Comparison of ENCODE assay signal across 22 cellular contexts in the genomic region with DNA sequence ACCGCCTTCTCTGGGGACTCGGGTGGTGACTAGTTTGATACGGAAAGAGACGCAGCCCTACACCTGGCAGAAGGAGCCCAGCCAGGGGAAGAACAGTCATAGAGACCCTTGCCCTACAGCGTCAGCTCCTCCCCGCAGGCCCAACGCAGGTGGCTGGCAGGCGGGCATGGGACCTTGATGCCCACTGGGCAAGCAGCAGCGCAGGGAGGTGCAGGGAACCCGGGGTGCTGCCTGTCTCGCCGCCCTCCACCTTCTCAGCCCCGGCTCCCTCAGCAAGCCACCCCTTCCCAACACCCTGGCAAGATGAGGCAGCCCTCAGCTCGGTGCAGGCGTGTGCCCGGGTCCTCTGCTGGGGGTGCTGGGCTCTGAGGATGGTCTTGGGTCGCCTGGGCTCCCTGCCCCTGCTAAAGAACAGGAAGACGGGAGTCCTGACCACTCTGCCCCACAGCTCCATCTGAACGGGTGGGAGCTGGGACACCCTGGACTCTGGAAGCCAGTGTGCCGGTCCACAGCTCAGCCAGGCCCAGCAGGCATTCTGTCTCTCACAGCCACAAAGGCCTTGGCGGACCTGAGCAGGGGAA. TPM values are rescaled to one million over a fixed set of nuclear protein-coding genes. Genes with fewer than 3 reads are reported as not detected.
A peak's percentile ranks its signal among the peaks of the same experiment; 100 is the strongest.
DNase-seq lines count a peak whose midpoint lies in the region; ATAC-seq, FAIRE-seq and TF ChIP-seq lines count a peak whose summit lies in the region.
"Had no signal": no experiment of that assay in that cellular context is flagged by ENCODE, and none has a peak within 500 bp of the region (broad histone marks: within the 10 kb centered on the region; RNA-seq: fewer than 3 reads in every experiment).

No MANE protein-coding gene starts in this region.

- no TSS peak for BruUV-seq in HepG2 (replicated peaks; lab: Mats Ljungman, UMichigan)

- H2BK120ac ChIP-seq in trophoblast cell (ENCODE audit: insufficient read depth, low read length, poor library complexity), result no peak overlapping the region

- peaks cover 44% of the 10 kb centered on the region for H4K20me1 ChIP-seq in HepG2 (ENCODE audit: insufficient read depth, low read length)

- H3K9me3 ChIP-seq in right cardiac atrium (ENCODE audit: control insufficient read depth, low read length), result no peaks in the 10 kb centered on the region
- no peaks in the 10 kb centered on the region for H3K9me3 ChIP-seq in HepG2 (ENCODE audit: low read length)
- no peaks in the 10 kb centered on the region for H3K9me3 ChIP-seq in trophoblast cell (ENCODE audit: insufficient read depth, low read depth, low read length)
- H3K9me3 ChIP-seq: SJCRH30 had no signal

- H3K9ac ChIP-seq in HepG2 (ENCODE audit: insufficient read depth, low read depth, low read length) (no peak overlapping the region), trophoblast cell (ENCODE audit: low read length) (no peak overlapping the region)
- H3K9ac ChIP-seq: GM23248 had no signal

- no peak overlapping the region for H4K12ac ChIP-seq in trophoblast cell (ENCODE audit: low read depth, low read length)

- DNase-seq in right cardiac atrium, result no peak
- DNase-seq in left ventricle myocardium superior, result no peak
- DNase-seq in HepG2 (ENCODE audit: low spot score), result no peak
- no peak for DNase-seq in trophoblast cell
- DNase-seq in RCC 7860 (ENCODE audit: low spot score), result no peak
- DNase-seq in activated CD4-positive, alpha-beta T cell treated with anti-CD3 and anti-CD28 coated beads for 4 hours, result no peak
- DNase-seq in dedifferentiated amniotic fluid mesenchymal stem cell (ENCODE audit: extremely low spot score), result no peak
- DNase-seq: 8988T, GDM1, GM23248, KG1, MV-4-11, NCI-H1417, NCI-H187, NCI-H2227 treated with DMSO at 0.1 percent for 48 hours, NCI-H524, NCI-H82, RPMI8226, SJCRH30 had no signal

- H2AFZ ChIP-seq in HepG2 (ENCODE audit: low read length) (no peak overlapping the region), trophoblast cell (ENCODE audit: insufficient read depth, low read length, poor library complexity) (no peak overlapping the region)
- H2AFZ ChIP-seq: GM23248 had no signal

- ATAC-seq in right cardiac atrium, result peak; percentile 22 to 42
- no peak for ATAC-seq in left ventricle myocardium superior
- peak; percentile 33 for ATAC-seq in HepG2
- no peak for ATAC-seq in HG02884 (IDR thresholded peaks at IDR 0.05; ENCODE audit: unreplicated experiment)

- H3K36me3 ChIP-seq in HepG2 (replicated peaks in 1 of 2; ENCODE audit: control insufficient read depth in 1 of 2, insufficient read depth in 2 of 2, low read length in 2 of 2) (peaks cover 10 to 26% of the 10 kb centered on the region in 2 experiments; a peak in 4 of 5 replicates), trophoblast cell (ENCODE audit: control insufficient read depth in 1 of 2, insufficient read depth in 2 of 2, low read length in 2 of 2) (peaks cover 35 to 38% of the 10 kb centered on the region in 2 experiments)

- no peaks in the 10 kb centered on the region for H3K79me1 ChIP-seq in trophoblast cell (ENCODE audit: low read length)

- intact Hi-C loops in right cardiac atrium (cut with DNase I), result no loop called here
- intact Hi-C loops in left ventricle myocardium superior (cut with micrococcal nuclease), result no loop called here
- intact Hi-C loops in HepG2 (cut with micrococcal nuclease; ENCODE audit: unreplicated experiment), result no loop called here

- WGBS in right cardiac atrium, result 92% methylated on average over 21 of the region's 21 CpGs
- WGBS in HepG2 (ENCODE audit: low lambda C conversion rate), result 90% methylated on average over 15 of the region's 21 CpGs
- WGBS in trophoblast cell (ENCODE audit: extremely low coverage, insufficient coverage, insufficient read length), result no CpG with 5 or more reads among the region's 21 CpGs

- no peak for FAIRE-seq in HepG2 (lab: Jason Lieb, UNC)
- no peak for FAIRE-seq in RCC 7860 (lab: Jason Lieb, UNC)
- FAIRE-seq: GM19239 had no signal

- H3K18ac ChIP-seq in trophoblast cell (ENCODE audit: low read length), result peak overlapping the region; percentile 14

- no peak for TF ChIP-seq EP300 in HepG2 (IDR thresholded peaks at IDR 0.05; ENCODE audit: low read depth in 2 of 2, low read length in 2 of 2)
- no peak for TF ChIP-seq EP300 in HepG2 (CRISPR knock-in tag; IDR thresholded peaks at IDR 0.05; ENCODE audit: borderline replicate concordance)

- no peak overlapping the region for H4K91ac ChIP-seq in trophoblast cell (ENCODE audit: low read depth, low read length)

- TF ChIP-seq POLR2A in HepG2 (IDR thresholded peaks at IDR 0.05; ENCODE audit: insufficient read depth in 1 of 2, low read depth in 2 of 2, low read length in 2 of 2), result no peak

- H3K23ac ChIP-seq in trophoblast cell (ENCODE audit: low read length), result no peak overlapping the region

- H3K79me2 ChIP-seq in HepG2 (ENCODE audit: insufficient read depth, low read length) (peaks cover 56% of the 10 kb centered on the region), trophoblast cell (ENCODE audit: control insufficient read depth, insufficient read depth, low read length, poor library complexity) (peaks cover 13% of the 10 kb centered on the region)

- H3K27ac ChIP-seq in right cardiac atrium (ENCODE audit: low read length), result no peak overlapping the region
- no peak overlapping the region for H3K27ac ChIP-seq in HepG2 (ENCODE audit: extremely low read length, insufficient read depth, low read length)
- no peak overlapping the region for H3K27ac ChIP-seq in trophoblast cell (ENCODE audit: low read depth, low read length)
- H3K27ac ChIP-seq: GM23248, SJCRH30 had no signal

- no peak for TF ChIP-seq CTCF in HepG2 (CRISPR knock-in tag; IDR thresholded peaks at IDR 0.05)

- H3K14ac ChIP-seq in trophoblast cell (ENCODE audit: low read length), result no peak overlapping the region

- H3K4me3 ChIP-seq in right cardiac atrium (ENCODE audit: low read length) (no peak overlapping the region), HepG2 (replicated peaks in 1 of 3; ENCODE audit: insufficient read depth in 1 of 3, low read depth in 2 of 3, low read length in 3 of 3) (no peak overlapping the region), trophoblast cell (ENCODE audit: low read depth, low read length) (no peak overlapping the region)
- H3K4me3 ChIP-seq: GM23248, SJCRH30 had no signal

- no peak overlapping the region for H4K8ac ChIP-seq in trophoblast cell (ENCODE audit: low read depth, low read length)

- H3K4me2 ChIP-seq in HepG2 (ENCODE audit: low read depth, low read length), result no peak overlapping the region
- H3K4me2 ChIP-seq in trophoblast cell (ENCODE audit: low read length), result no peak overlapping the region

- H2BK5ac ChIP-seq in trophoblast cell (ENCODE audit: low read depth, low read length, poor library complexity), result no peak overlapping the region

- no peak for TF ChIP-seq RAD21 in HepG2 (CRISPR knock-in tag; IDR thresholded peaks at IDR 0.05)

- no peaks in the 10 kb centered on the region for H3K4me1 ChIP-seq in right cardiac atrium (ENCODE audit: control insufficient read depth, insufficient read depth, low read length)
- peaks cover 38% of the 10 kb centered on the region for H3K4me1 ChIP-seq in HepG2 (ENCODE audit: insufficient read depth, low read length)
- H3K4me1 ChIP-seq in trophoblast cell (ENCODE audit: control insufficient read depth in 1 of 2, insufficient read depth in 2 of 2, low read length in 2 of 2), result peaks cover 3 to 8% of the 10 kb centered on the region in 2 experiments
- H3K4me1 ChIP-seq: SJCRH30 had no signal

- CTCF ChIA-PET in HepG2 (lab: Yijun Ruan, JAX; ENCODE audit: low intra/inter-chr PET ratio, low total read pairs), result no interaction called here

- no peaks in the 10 kb centered on the region for H3K27me3 ChIP-seq in right cardiac atrium (ENCODE audit: control insufficient read depth, insufficient read depth)
- no peaks in the 10 kb centered on the region for H3K27me3 ChIP-seq in HepG2 (ENCODE audit: control insufficient read depth in 1 of 2, insufficient read depth in 2 of 2, low read length in 2 of 2)
- H3K27me3 ChIP-seq in trophoblast cell (ENCODE audit: insufficient read depth, low read length), result no peaks in the 10 kb centered on the region
- H3K27me3 ChIP-seq: SJCRH30 had no signal

- H3K4ac ChIP-seq in trophoblast cell (ENCODE audit: low read depth, low read length), result peak overlapping the region; percentile 5

- H2BK12ac ChIP-seq in trophoblast cell (ENCODE audit: low read length), result no peak overlapping the region

- in situ Hi-C loops in HepG2 (cut with HindIII; ENCODE audit: extremely low pct_ligation_motif_present, low pct_unique_long_range_greater_than_20kb), result no loop called here

- no peak overlapping the region for H2AK5ac ChIP-seq in trophoblast cell (ENCODE audit: low read length)

- POLR2A ChIA-PET in HepG2 (lab: Yijun Ruan, JAX), result no interaction called here

RNA-seq across cellular contexts. Expression of a gene that starts 9.0 kb away (rescaled TPM):
- total RNA-seq in right cardiac atrium (10 to 100 TPM; 14.7 to 23.1 (median 18.9) TPM), left ventricle myocardium superior (20.0 TPM), HepG2 (2016; rRNA removed; fragmentation: Illumina TruSeq; extraction: Trizol) (7.9 and 9.6 TPM in 2 replicates)
- polyA plus RNA-seq in right cardiac atrium (15.1 TPM), HepG2 (2011; rRNA removed) (22.9 and 25.7 TPM in 2 replicates)
- 11.9 and 12.6 TPM in 2 replicates for total RNA-seq in HepG2 (2016; cell fraction: cytosol; rRNA removed; fragmentation: Illumina TruSeq; extraction: Trizol; ENCODE audit: low read depth)
- total RNA-seq in HepG2 (2016; cell fraction: insoluble cytoplasmic fraction; rRNA removed; fragmentation: Illumina TruSeq; extraction: Trizol), result 10.4 and 13.2 TPM in 2 replicates
- total RNA-seq in HepG2 (2016; cell fraction: membrane; rRNA removed; fragmentation: Illumina TruSeq; extraction: Trizol), result 8.0 and 11.3 TPM in 2 replicates
- 8.0 and 17.5 TPM in 2 replicates for total RNA-seq in HepG2 (2016; cell fraction: nucleus; rRNA removed; fragmentation: Illumina TruSeq; extraction: Trizol)
- polyA plus RNA-seq in HepG2 (2011; cell fraction: cytosol; rRNA removed), result 8.3 and 13.6 TPM in 2 replicates
- 54.0 and 67.5 TPM in 2 replicates for polyA plus RNA-seq in HepG2 (2011; cell fraction: nucleus; rRNA removed)
- polyA plus RNA-seq in HepG2 (2012), result 21.3 and 21.5 TPM in 2 replicates
- 1.2 and 1.7 TPM in 2 replicates for polyA plus RNA-seq in HepG2 (2016; cell fraction: cytosol; fragmentation: Illumina TruSeq; extraction: Trizol; ENCODE audit: low read depth)
- 9.7 and 15.4 TPM in 2 replicates for polyA plus RNA-seq in HepG2 (2016; cell fraction: insoluble cytoplasmic fraction; fragmentation: Illumina TruSeq; extraction: Trizol; ENCODE audit: low read depth)
- 4.1 and 4.8 TPM in 2 replicates for polyA plus RNA-seq in HepG2 (2016; cell fraction: membrane; fragmentation: Illumina TruSeq; extraction: Trizol; ENCODE audit: low read depth)
- 29.5 and 34.6 TPM in 2 replicates for polyA plus RNA-seq in HepG2 (2016; cell fraction: nucleus; fragmentation: Illumina TruSeq; extraction: Trizol; ENCODE audit: insufficient read depth, low read depth)
- polyA minus RNA-seq in HepG2 (2011; rRNA and poly(A)+ RNA removed; ENCODE audit: low replicate concordance), result 39.4 and 61.2 TPM in 2 replicates
- 16.5 and 19.2 TPM in 2 replicates for polyA minus RNA-seq in HepG2 (2011; cell fraction: cytosol; rRNA and poly(A)+ RNA removed)
- 37.2 and 38.9 TPM in 2 replicates for polyA minus RNA-seq in HepG2 (2011; cell fraction: nucleus; rRNA and poly(A)+ RNA removed)
- polyA plus RNA-seq in trophoblast cell (2013), result 38.2 and 39.1 TPM in 2 replicates

RNA-seq across cellular contexts. Expression of a gene that starts 44.4 kb away (rescaled TPM):
- total RNA-seq in right cardiac atrium (under 1 TPM; 0.26 to 0.89 (median 0.54) TPM), left ventricle myocardium superior (0.27 TPM), HepG2 (2016; rRNA removed; fragmentation: Illumina TruSeq; extraction: Trizol) (not detected in 2 replicates)
- polyA plus RNA-seq in right cardiac atrium (0.48 TPM), HepG2 (2011; rRNA removed) (not detected in 2 replicates)
- total RNA-seq in HepG2 (2016; cell fraction: cytosol; rRNA removed; fragmentation: Illumina TruSeq; extraction: Trizol; ENCODE audit: low read depth), result not detected in 2 replicates
- not detected in 2 replicates for total RNA-seq in HepG2 (2016; cell fraction: insoluble cytoplasmic fraction; rRNA removed; fragmentation: Illumina TruSeq; extraction: Trizol)
- not detected in 2 replicates for total RNA-seq in HepG2 (2016; cell fraction: membrane; rRNA removed; fragmentation: Illumina TruSeq; extraction: Trizol)
- total RNA-seq in HepG2 (2016; cell fraction: nucleus; rRNA removed; fragmentation: Illumina TruSeq; extraction: Trizol), result not detected in 2 replicates
- 0.07 TPM in 1 of 2 replicates, not detected in the other for polyA plus RNA-seq in HepG2 (2011; cell fraction: cytosol; rRNA removed)
- 0.19 and 0.31 TPM in 2 replicates for polyA plus RNA-seq in HepG2 (2011; cell fraction: nucleus; rRNA removed)
- polyA plus RNA-seq in HepG2 (2012), result 0.16 TPM in 1 of 2 replicates, not detected in the other
- not detected in 2 replicates for polyA plus RNA-seq in HepG2 (2016; cell fraction: cytosol; fragmentation: Illumina TruSeq; extraction: Trizol; ENCODE audit: low read depth)
- not detected in 2 replicates for polyA plus RNA-seq in HepG2 (2016; cell fraction: insoluble cytoplasmic fraction; fragmentation: Illumina TruSeq; extraction: Trizol; ENCODE audit: low read depth)
- polyA plus RNA-seq in HepG2 (2016; cell fraction: membrane; fragmentation: Illumina TruSeq; extraction: Trizol; ENCODE audit: low read depth), result not detected in 2 replicates
- polyA plus RNA-seq in HepG2 (2016; cell fraction: nucleus; fragmentation: Illumina TruSeq; extraction: Trizol; ENCODE audit: insufficient read depth, low read depth), result not detected in 2 replicates
- 78.3 TPM in 1 of 2 replicates, not detected in the other for polyA minus RNA-seq in HepG2 (2011; rRNA and poly(A)+ RNA removed; ENCODE audit: low replicate concordance)
- polyA minus RNA-seq in HepG2 (2011; cell fraction: cytosol; rRNA and poly(A)+ RNA removed), result not detected in 2 replicates
- not detected in 2 replicates for polyA minus RNA-seq in HepG2 (2011; cell fraction: nucleus; rRNA and poly(A)+ RNA removed)
- 6.2 and 6.9 TPM in 2 replicates for polyA plus RNA-seq in trophoblast cell (2013)
- polyA plus RNA-seq: CD14-positive monocyte had no signal

Comparison
In these comparisons a context has a peak if more than half of its experiments do, and no peak if none do; other contexts are left out.
1. ATAC-seq: peak in right cardiac atrium (2 of 2) and HepG2 (single experiment); none in left ventricle myocardium superior (single experiment) and HG02884 (single experiment).